19 cellular contexts compared by ENCODE assay signal in genomic region chr12:2017724-2018337, GRCh38. TPM values are rescaled to one million over a fixed set of nuclear protein-coding genes. Genes with fewer than 3 reads are reported as not detected.
A peak's percentile ranks its signal among the peaks of the same experiment; 100 is the strongest.
DNase-seq lines count a peak whose midpoint lies in the region; FAIRE-seq and TF ChIP-seq lines count a peak whose summit lies in the region.
"Had no signal": no experiment of that assay in that cellular context is flagged by ENCODE, and none has a peak within 500 bp of the region (broad histone marks: within the 10 kb centered on the region; RNA-seq: fewer than 3 reads in every experiment).

No MANE protein-coding gene starts in this region.

- H3K9me3 ChIP-seq in trophoblast cell (ENCODE audit: insufficient read depth, low read depth, low read length) = no peaks in the 10 kb centered on the region
- H3K9me3 ChIP-seq: HAP-1, left lung, testis had no signal

- H3K27me3 ChIP-seq in trophoblast cell (ENCODE audit: insufficient read depth, low read length) = no peaks in the 10 kb centered on the region
- H3K27me3 ChIP-seq: left lung, testis had no signal

- H2BK120ac ChIP-seq in trophoblast cell (ENCODE audit: insufficient read depth, low read length, poor library complexity) = no peak overlapping the region

- no peak overlapping the region for H3K18ac ChIP-seq in trophoblast cell (ENCODE audit: low read length)

- no peak overlapping the region for H2AFZ ChIP-seq in trophoblast cell (ENCODE audit: insufficient read depth, low read length, poor library complexity)
- H2AFZ ChIP-seq: PC-9 had no signal

- H4K12ac ChIP-seq in trophoblast cell (ENCODE audit: low read depth, low read length) = no peak overlapping the region

- no peaks in the 10 kb centered on the region for H3K36me3 ChIP-seq in trophoblast cell (ENCODE audit: control insufficient read depth in 1 of 2, insufficient read depth in 2 of 2, low read length in 2 of 2)
- H3K36me3 ChIP-seq: HAP-1, left lung had no signal

- H3K14ac ChIP-seq in trophoblast cell (ENCODE audit: low read length) = no peak overlapping the region

- no peak overlapping the region for H2BK5ac ChIP-seq in trophoblast cell (ENCODE audit: low read depth, low read length, poor library complexity)

- H3K23ac ChIP-seq in trophoblast cell (ENCODE audit: low read length) = no peak overlapping the region

- no CpG with 5 or more reads among the region's 12 CpGs for WGBS in trophoblast cell (ENCODE audit: extremely low coverage, insufficient coverage, insufficient read length)

- H3K79me2 ChIP-seq in trophoblast cell (ENCODE audit: control insufficient read depth, insufficient read depth, low read length, poor library complexity) = no peaks in the 10 kb centered on the region

- DNase-seq in DMS 273 (lab: John Stamatoyannopoulos, UW; ENCODE audit: unreplicated experiment) (peak; percentile 18), DMS 273 treated with DMSO at 0.1 percent for 48 hours (lab: John Stamatoyannopoulos, UW) (no peak), NCI-H446 (lab: John Stamatoyannopoulos, UW) (peak; percentile 58 to 70), fibroblast of villous mesenchyme (ENCODE audit: low read depth) (peak; percentile 52), trophoblast cell (no peak), HTR-8/SVneo (ENCODE audit: insufficient read length, low spot score) (no peak), NCI-H2171 (lab: John Stamatoyannopoulos, UW) (no peak), NCI-H146 treated with DMSO at 0.1 percent for 48 hours (lab: John Stamatoyannopoulos, UW; ENCODE audit: unreplicated experiment) (no peak)
- DNase-seq: activated T-cell treated with anti-CD3 and anti-CD28 coated beads, Interleukin-2, amount 50 U/mL, for 24 hours; effector CD4-positive, alpha-beta T cell; left lung; natural killer cell; PC-9; stimulated activated CD4-positive, alpha-beta T cell treated with anti-CD3 and anti-CD28 coated beads, Interleukin-4, amount 100 ng/mL, for 1 hour; stimulated activated CD8-positive, alpha-beta memory T cell treated with anti-CD3 and anti-CD28 coated beads, Interleukin-4, amount 100 ng/mL, for 48 hours had no signal

- H3K79me1 ChIP-seq in trophoblast cell (ENCODE audit: low read length) = no peaks in the 10 kb centered on the region

- no peak overlapping the region for H4K8ac ChIP-seq in trophoblast cell (ENCODE audit: low read depth, low read length)

- H3K4me1 ChIP-seq in trophoblast cell (ENCODE audit: control insufficient read depth in 1 of 2, insufficient read depth in 2 of 2, low read length in 2 of 2) = peaks cover 6 to 13% of the 10 kb centered on the region in 2 experiments
- H3K4me1 ChIP-seq: HAP-1 had no signal

- no peak overlapping the region for H2AK5ac ChIP-seq in trophoblast cell (ENCODE audit: low read length)

- no peak overlapping the region for H3K9ac ChIP-seq in trophoblast cell (ENCODE audit: low read length)

- no peak overlapping the region for H3K4ac ChIP-seq in trophoblast cell (ENCODE audit: low read depth, low read length)

- H4K91ac ChIP-seq in trophoblast cell (ENCODE audit: low read depth, low read length) = no peak overlapping the region

- no peak overlapping the region for H3K4me2 ChIP-seq in trophoblast cell (ENCODE audit: low read length)
- H3K4me2 ChIP-seq: PC-9 had no signal

- H3K4me3 ChIP-seq in fibroblast of villous mesenchyme (ENCODE audit: low read depth, low read length) = no peak overlapping the region
- H3K4me3 ChIP-seq in trophoblast cell (ENCODE audit: low read depth, low read length) = no peak overlapping the region
- H3K4me3 ChIP-seq: HAP-1, left lung, PC-9, testis had no signal

- H3K27ac ChIP-seq in trophoblast cell (ENCODE audit: low read depth, low read length) = peak overlapping the region; percentile 10
- H3K27ac ChIP-seq: 22Rv1, left lung, PC-9, testis had no signal

- H2BK12ac ChIP-seq in trophoblast cell (ENCODE audit: low read length) = no peak overlapping the region

- TF ChIP-seq CTCF in fibroblast of villous mesenchyme (IDR thresholded peaks at IDR 0.05; ENCODE audit: insufficient read depth, low read depth, low read length) = no peak

- FAIRE-seq in HTR-8/SVneo (lab: Jason Lieb, UNC) = no peak
- FAIRE-seq: bronchial epithelial cell had no signal

RNA-seq across cellular contexts. Expression of gene DCP1B, which starts 13.6 kb away (rescaled TPM):
- total RNA-seq in fibroblast of villous mesenchyme = 9.3 and 17.7 TPM in 2 replicates
- 15.3 and 15.8 TPM in 2 replicates for polyA plus RNA-seq in trophoblast cell (2013)

RNA-seq across cellular contexts. Expression of gene CACNA1C, which starts 35.0 kb away (rescaled TPM):
- 11.7 and 14.8 TPM in 2 replicates for total RNA-seq in fibroblast of villous mesenchyme
- polyA plus RNA-seq in trophoblast cell (2013) = 6.8 and 7.3 TPM in 2 replicates
- total RNA-seq: bronchial epithelial cell, PC-9 had no signal

Comparison
In these comparisons a context has a peak if more than half of its experiments do, and no peak if none do; other contexts are left out.
1. DNase-seq: peak in DMS 273 (single experiment), NCI-H446 (2 of 2) and fibroblast of villous mesenchyme (single experiment); none in DMS 273 treated with DMSO at 0.1 percent for 48 hours (single experiment), trophoblast cell (0 of 2), HTR-8/SVneo (single experiment), NCI-H2171 (single experiment) and NCI-H146 treated with DMSO at 0.1 percent for 48 hours (single experiment).